Comparison of ENCODE assay signal across 19 cellular contexts in the genomic region with DNA sequence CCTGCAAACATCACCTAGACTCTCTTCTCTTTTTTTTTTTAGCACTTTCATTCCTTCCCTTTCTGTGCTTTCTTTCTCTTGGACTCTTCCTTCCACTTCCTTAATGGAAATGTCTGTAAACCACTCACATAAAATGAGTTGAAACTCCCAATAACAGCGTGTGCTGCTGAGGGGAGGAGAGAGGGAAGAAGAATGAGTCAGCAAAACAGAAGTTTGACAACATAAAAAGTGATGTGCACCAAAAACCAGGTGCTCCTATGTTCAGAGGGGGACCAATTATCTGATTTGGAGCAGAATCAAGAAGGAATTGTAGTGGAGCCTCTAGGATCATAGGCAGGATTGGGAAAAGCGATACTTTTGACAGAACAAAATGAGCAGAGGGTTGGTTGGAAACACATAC.
DNase-seq lines count a peak whose midpoint lies in the region; ATAC-seq and TF ChIP-seq lines count a peak whose summit lies in the region.
"Had no signal": no experiment of that assay in that cellular context is flagged by ENCODE, and none has a peak within 500 bp of the region (broad histone marks: within the 10 kb centered on the region; RNA-seq: fewer than 3 reads in every experiment).

No MANE protein-coding gene starts in this region.

- no peaks in the 10 kb centered on the region for H3K4me1 ChIP-seq in GM23338 (ENCODE audit: insufficient read depth)
- peaks cover 4% of the 10 kb centered on the region; the same call in 1 of the 2 replicates for H3K4me1 ChIP-seq in PC-9 (replicated peaks; ENCODE audit: insufficient read depth)
- no peaks in the 10 kb centered on the region for H3K4me1 ChIP-seq in smooth muscle cell (ENCODE audit: low read depth)
- no peaks in the 10 kb centered on the region for H3K4me1 ChIP-seq in testis
- H3K4me1 ChIP-seq: Peyer's patch had no signal

- H3K9me3 Mint-ChIP-seq in GM23338 = no peaks in the 10 kb centered on the region

- H3K27me3 Mint-ChIP-seq in GM23338 (ENCODE audit: insufficient read depth, low read depth, poor library complexity) = peaks cover 2% of the 10 kb centered on the region
- H3K27me3 Mint-ChIP-seq: CD4-positive, CD25-positive, alpha-beta regulatory T cell; T-cell had no signal

- H3K27ac ChIP-seq in GM23338 (ENCODE audit: low read depth) = no peak overlapping the region
- H3K27ac ChIP-seq in PC-9 = no peak overlapping the region
- H3K27ac ChIP-seq in smooth muscle cell (ENCODE audit: low read depth) = no peak overlapping the region
- no peak overlapping the region for H3K27ac ChIP-seq in testis
- H3K27ac ChIP-seq: Peyer's patch, SJCRH30 had no signal

- no TSS peak for BruUV-seq in PC-9 (replicated peaks; lab: Mats Ljungman, UMichigan)

- 59% methylated on average over 2 of the region's 2 CpGs for WGBS in smooth muscle cell (ENCODE audit: low lambda C conversion rate)
- WGBS in testis, 2 donors = 76 to 93% methylated on average over 2 of the region's 2 CpGs

- ATAC-seq in GM23338 (no peak), GM21526 (IDR thresholded peaks at IDR 0.05; ENCODE audit: low FRiP score, unreplicated experiment) (no peak)
- ATAC-seq: HCT116, T-cell had no signal

- intact Hi-C loops in PC-9 (cut with micrococcal nuclease; ENCODE audit: unreplicated experiment) (no loop called here), testis (cut with DNase I; ENCODE audit: low total_unique reads) (no loop called here)

- no peaks in the 10 kb centered on the region; the same call in 2 of the 3 replicates for H3K4me1 Mint-ChIP-seq in GM23338
- H3K4me1 Mint-ChIP-seq: CD4-positive, CD25-positive, alpha-beta regulatory T cell; T-cell had no signal

- H3K27ac Mint-ChIP-seq in GM23338 = no peak overlapping the region
- H3K27ac Mint-ChIP-seq: CD4-positive, CD25-positive, alpha-beta regulatory T cell; T-cell had no signal

- H3K4me3 ChIP-seq in GM23338 = no peak overlapping the region
- H3K4me3 ChIP-seq in PC-9 = no peak overlapping the region
- H3K4me3 ChIP-seq in fibroblast of villous mesenchyme (ENCODE audit: low read depth, low read length) = no peak overlapping the region
- H3K4me3 ChIP-seq in smooth muscle cell = no peak overlapping the region
- H3K4me3 ChIP-seq in testis = no peak overlapping the region
- H3K4me3 ChIP-seq: Peyer's patch, SJCRH30 had no signal

- H3K79me2 ChIP-seq in GM23338 (replicated peaks; ENCODE audit: insufficient read depth) (no peaks in the 10 kb centered on the region), PC-9 (ENCODE audit: low read depth) (no peaks in the 10 kb centered on the region), smooth muscle cell (ENCODE audit: low read depth) (no peaks in the 10 kb centered on the region)

- no peaks in the 10 kb centered on the region for H3K36me3 Mint-ChIP-seq in GM23338 (ENCODE audit: low read depth)
- H3K36me3 Mint-ChIP-seq: CD4-positive, CD25-positive, alpha-beta regulatory T cell; T-cell had no signal

- POLR2A ChIA-PET in PC-9 (lab: Charles Lee; ENCODE audit: unreplicated experiment) = no interaction called here

- H3K27me3 ChIP-seq in GM23338 (ENCODE audit: insufficient read depth) = no peaks in the 10 kb centered on the region
- no peaks in the 10 kb centered on the region for H3K27me3 ChIP-seq in PC-9 (ENCODE audit: insufficient read depth, low read depth)
- no peaks in the 10 kb centered on the region for H3K27me3 ChIP-seq in smooth muscle cell (ENCODE audit: low read depth)
- no peaks in the 10 kb centered on the region for H3K27me3 ChIP-seq in testis
- H3K27me3 ChIP-seq: Peyer's patch, SJCRH30 had no signal

- CTCF ChIA-PET in PC-9 (lab: Charles Lee) = no interaction called here

- peaks cover 8% of the 10 kb centered on the region; the same call in 1 of the 2 replicates for H3K9me2 ChIP-seq in GM23338 (ENCODE audit: insufficient read depth)
- H3K9me2 ChIP-seq in PC-9 (ENCODE audit: insufficient read depth) = no peaks in the 10 kb centered on the region

- H3K9me3 ChIP-seq in PC-9 (ENCODE audit: insufficient read depth, low read depth) (no peaks in the 10 kb centered on the region; the same call in 1 of the 2 replicates), smooth muscle cell (replicated peaks; ENCODE audit: low read depth) (no peaks in the 10 kb centered on the region), testis (no peaks in the 10 kb centered on the region)
- H3K9me3 ChIP-seq: Peyer's patch, SJCRH30 had no signal

- H3F3A ChIP-seq in GM23338 (replicated peaks; ENCODE audit: low read depth) = no peaks in the 10 kb centered on the region
- H3F3A ChIP-seq in PC-9 (ENCODE audit: insufficient read depth, low read depth) = no peaks in the 10 kb centered on the region
- H3F3A ChIP-seq in smooth muscle cell (ENCODE audit: low read depth) = no peaks in the 10 kb centered on the region

- H3K36me3 ChIP-seq in GM23338 (ENCODE audit: insufficient read depth) (no peaks in the 10 kb centered on the region), PC-9 (ENCODE audit: low read depth) (no peaks in the 10 kb centered on the region), smooth muscle cell (ENCODE audit: low read depth) (no peaks in the 10 kb centered on the region), testis (ENCODE audit: low read depth, missing control alignments) (no peaks in the 10 kb centered on the region)
- H3K36me3 ChIP-seq: Peyer's patch, SJCRH30 had no signal

- no peak overlapping the region for H3K4me2 ChIP-seq in GM23338
- H3K4me2 ChIP-seq in PC-9 = no peak overlapping the region
- no peak overlapping the region for H3K4me2 ChIP-seq in smooth muscle cell

- no peak overlapping the region for H3K4me3 Mint-ChIP-seq in GM23338
- H3K4me3 Mint-ChIP-seq: CD4-positive, CD25-positive, alpha-beta regulatory T cell; T-cell had no signal

- TF ChIP-seq CTCF in GM23338 (conservative IDR thresholded peaks at IDR 0.05; ENCODE audit: low read depth in 2 of 2) = no peak
- TF ChIP-seq CTCF in PC-9 (conservative IDR thresholded peaks at IDR 0.05) = no peak
- no peak for TF ChIP-seq CTCF in fibroblast of villous mesenchyme (IDR thresholded peaks at IDR 0.05; ENCODE audit: insufficient read depth, low read depth, low read length)
- no peak for TF ChIP-seq CTCF in smooth muscle cell (IDR thresholded peaks at IDR 0.05; ENCODE audit: borderline replicate concordance, insufficient read depth, poor library complexity, severe bottlenecking)
- no peak for TF ChIP-seq CTCF in testis (IDR thresholded peaks at IDR 0.05)

- H2AFZ ChIP-seq in GM23338 (peak overlapping the region; percentile 98), PC-9 (0 out of 2 replicates have a peak overlapping the region, but pooled peaks have one; percentile 24), smooth muscle cell (ENCODE audit: low read depth) (peak overlapping the region; percentile 51)

- DNase-seq in GM23338 (ENCODE audit: low spot score) = no peak
- DNase-seq in PC-9 = no peak
- peak; percentile 28 for DNase-seq in fibroblast of villous mesenchyme (ENCODE audit: low read depth)
- no peak for DNase-seq in smooth muscle cell (lab: John Stamatoyannopoulos, UW; ENCODE audit: unreplicated experiment)
- DNase-seq in testis = no peak
- no peak for DNase-seq in COLO829 (ENCODE audit: low spot score)
- DNase-seq: CD4-positive, CD25-positive, alpha-beta regulatory T cell; COR-L47; DMS 273 treated with DMSO at 0.1 percent for 48 hours; DMS79 treated with DMSO at 0.1 percent for 48 hours; NCI-H1092 treated with DMSO at 0.1 percent for 48 hours; NCI-H1436 treated with DMSO at 0.1 percent for 48 hours; NCI-H1930; NCI-H69; Peyer's patch; SJCRH30; T-cell had no signal

- no peak for TF ChIP-seq POLR2A in testis (IDR thresholded peaks at IDR 0.05)

- no peak overlapping the region for H3K9ac ChIP-seq in smooth muscle cell (ENCODE audit: low read depth)

- H4K20me1 ChIP-seq in GM23338 (replicated peaks; ENCODE audit: insufficient read depth) = no peaks in the 10 kb centered on the region
- no peaks in the 10 kb centered on the region for H4K20me1 ChIP-seq in PC-9 (ENCODE audit: insufficient read depth)
- no peaks in the 10 kb centered on the region for H4K20me1 ChIP-seq in smooth muscle cell (ENCODE audit: low read depth)

TF ChIP-seq in GM23338, 12 proteins besides CTCF, POLR2A, EP300 and RAD21:
- TF ChIP-seq ZNF114 (CRISPR knock-in tag; IDR thresholded peaks at IDR 0.05) = no peak
- TF ChIP-seq EZH2 (IDR thresholded peaks at IDR 0.05; ENCODE audit: low read depth, unreplicated experiment) = no peak

Comparison
In these comparisons a context has a peak if more than half of its experiments do, and no peak if none do; other contexts are left out.
1. H2AFZ ChIP-seq: peak in every context shown above with its lines; median percentile 98 in GM23338; 51 in smooth muscle cell; 24 in PC-9.